ENCODE assay signal across 8 cellular contexts in genomic region chr17:19376799-19377198, GRCh38. TPM values are rescaled to one million over a fixed set of nuclear protein-coding genes. Genes with fewer than 3 reads are reported as not detected.
DNase-seq lines count a peak whose midpoint lies in the region; ATAC-seq and TF ChIP-seq lines count a peak whose summit lies in the region.

No MANE protein-coding gene starts in this region.

- H3K9me3 Mint-ChIP-seq in IgD-negative memory B cell = no peaks in the 10 kb centered on the region

- H3K4me3 ChIP-seq in BLaER1 treated with 17β-estradiol and CSF1 and Interleukin-3, amounts not matched to agents 10 nM and 100 nM = peak overlapping the region; percentile 68 to 93 (median 80)
- H3K4me3 ChIP-seq in ascending aorta (peak overlapping the region; percentile 81 to 98), liver (ENCODE audit: low read depth in 1 of 3, low read length in 3 of 3) (peak overlapping the region; percentile 82 to 92 (median 86))

- intact Hi-C loops in ascending aorta (cut with DNase I) = loop anchor here (1.0 kb wide), 2 partner anchors 14 to 71 kb away; partner anchors contain the start of gene B9D1

- peak overlapping the region in 10 of 11 experiments; percentile 81 to 90 (median 86); a peak in 18 of 22 replicates for H3K9ac ChIP-seq in BLaER1 treated with 17β-estradiol and CSF1 and Interleukin-3, amounts not matched to agents 10 nM and 100 nM
- H3K9ac ChIP-seq in liver (ENCODE audit: low read depth in 1 of 2, low read length in 2 of 2) = peak overlapping the region; percentile 71 to 89

- DNase-seq in ascending aorta (ENCODE audit: low spot score in 2 of 2) (no peak), AG08396 (ENCODE audit: low spot score) (no peak)
- no peak for DNase-seq in stimulated activated CD4-positive, alpha-beta T cell treated with anti-CD3 and anti-CD28 coated beads, Interleukin-1b, Interleukin-23, amount 100 ng/mL, for 48 hours

- TF ChIP-seq RAD21 in liver (IDR thresholded peaks at IDR 0.05) = no peak

- WGBS in liver = 47% methylated on average over 2 of the region's 2 CpGs

- peak overlapping the region; percentile 98 to 99 (median 99) for H3K4me3 Mint-ChIP-seq in IgD-negative memory B cell

- H3K9me3 ChIP-seq in BLaER1 treated with 17β-estradiol and CSF1 and Interleukin-3, amounts not matched to agents 10 nM and 100 nM (replicated peaks in 1 of 11) = no peaks in the 10 kb centered on the region
- no peaks in the 10 kb centered on the region for H3K9me3 ChIP-seq in ascending aorta
- no peaks in the 10 kb centered on the region for H3K9me3 ChIP-seq in liver (ENCODE audit: control insufficient read depth in 4 of 4, low read length in 3 of 4)

- H3K36me3 Mint-ChIP-seq in IgD-negative memory B cell = no peaks in the 10 kb centered on the region

- H3K27ac ChIP-seq in BLaER1 treated with 17β-estradiol and CSF1 and Interleukin-3, amounts not matched to agents 10 nM and 100 nM = peak overlapping the region in 7 of 11 experiments; percentile 82 to 94 (median 87); a peak in 9 of 22 replicates
- H3K27ac ChIP-seq in ascending aorta (peak overlapping the region; percentile 93 to 98), liver (ENCODE audit: low read depth in 1 of 2, low read length in 2 of 2) (peak overlapping the region; percentile 95 to 97)

- peaks cover 19 to 26% (median 24%) of the 10 kb centered on the region in 11 experiments for H3K36me3 ChIP-seq in BLaER1 treated with 17β-estradiol and CSF1 and Interleukin-3, amounts not matched to agents 10 nM and 100 nM
- H3K36me3 ChIP-seq in ascending aorta = peaks cover 17 to 18% of the 10 kb centered on the region in 2 donors
- peaks cover 4 to 8% (median 7%) of the 10 kb centered on the region in 4 donors for H3K36me3 ChIP-seq in liver (ENCODE audit: control insufficient read depth in 4 of 4, insufficient read depth in 3 of 4, low read depth in 1 of 4, low read length in 3 of 4)

- ATAC-seq in HG02798 (IDR thresholded peaks at IDR 0.05; ENCODE audit: poor library complexity, unreplicated experiment) (no peak), GM19035 (IDR thresholded peaks at IDR 0.05; ENCODE audit: unreplicated experiment) (no peak)

- peaks cover 11 to 25% (median 16%) of the 10 kb centered on the region in 3 donors for H3K4me1 Mint-ChIP-seq in IgD-negative memory B cell

- peak overlapping the region; percentile 94 to 99 (median 95) for H3K27ac Mint-ChIP-seq in IgD-negative memory B cell

- peaks cover 30 to 50% (median 36%) of the 10 kb centered on the region in 10 experiments for H3K4me1 ChIP-seq in BLaER1 treated with 17β-estradiol and CSF1 and Interleukin-3, amounts not matched to agents 10 nM and 100 nM
- H3K4me1 ChIP-seq in ascending aorta (peaks cover 3 to 9% of the 10 kb centered on the region in 2 donors), liver (ENCODE audit: control insufficient read depth in 4 of 4, insufficient read depth in 4 of 4, low read length in 3 of 4) (peaks cover 6 to 19% (median 14%) of the 10 kb centered on the region in 4 donors)

- TF ChIP-seq CTCF in ascending aorta (IDR thresholded peaks at IDR 0.05) (no peak), liver (IDR thresholded peaks at IDR 0.05; ENCODE audit: low read depth, low read length, missing input control) (no peak)

- no peaks in the 10 kb centered on the region for H3K27me3 Mint-ChIP-seq in IgD-negative memory B cell

- peaks cover 0 to 20% (median 0%) of the 10 kb centered on the region in 11 experiments; a peak in 5 of 22 replicates for H3K27me3 ChIP-seq in BLaER1 treated with 17β-estradiol and CSF1 and Interleukin-3, amounts not matched to agents 10 nM and 100 nM
- H3K27me3 ChIP-seq in ascending aorta = no peaks in the 10 kb centered on the region
- no peaks in the 10 kb centered on the region for H3K27me3 ChIP-seq in liver (ENCODE audit: control insufficient read depth in 4 of 4, insufficient read depth in 4 of 4, low read length in 3 of 4)

- H4K20me1 ChIP-seq in BLaER1 treated with 17β-estradiol and CSF1 and Interleukin-3, amounts not matched to agents 10 nM and 100 nM = peaks cover 5 to 46% (median 20%) of the 10 kb centered on the region in 11 experiments; a peak in 14 of 22 replicates

- peak overlapping the region; percentile 67 to 92 (median 86) for H3K4me2 ChIP-seq in BLaER1 treated with 17β-estradiol and CSF1 and Interleukin-3, amounts not matched to agents 10 nM and 100 nM

TF ChIP-seq in liver, 16 proteins besides CTCF, POLR2A, EP300 and RAD21:
- TF ChIP-seq NR2F2 (IDR thresholded peaks at IDR 0.05) = no peak
- TF ChIP-seq RXRA (IDR thresholded peaks at IDR 0.05) = no peak
- TF ChIP-seq SP1 (IDR thresholded peaks at IDR 0.05) = no peak
- no peak for TF ChIP-seq GABPA (IDR thresholded peaks at IDR 0.05 in 1 of 2, conservative IDR thresholded peaks at IDR 0.05 in 1 of 2)
- no peak for TF ChIP-seq FOXA1 (IDR thresholded peaks at IDR 0.05)
- TF ChIP-seq, protein P1, sequence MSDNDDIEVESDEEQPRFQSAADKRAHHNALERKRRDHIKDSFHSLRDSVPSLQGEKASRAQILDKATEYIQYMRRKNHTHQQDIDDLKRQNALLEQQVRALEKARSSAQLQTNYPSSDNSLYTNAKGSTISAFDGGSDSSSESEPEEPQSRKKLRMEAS (IDR thresholded peaks at IDR 0.05) = no peak
- TF ChIP-seq FOXA2 (IDR thresholded peaks at IDR 0.05) = no peak
- no peak for TF ChIP-seq YY1 (IDR thresholded peaks at IDR 0.05)
- TF ChIP-seq REST (IDR thresholded peaks at IDR 0.05) = no peak
- no peak for TF ChIP-seq JUND (IDR thresholded peaks at IDR 0.05)
- no peak for TF ChIP-seq TAF1 (conservative IDR thresholded peaks at IDR 0.05)
- TF ChIP-seq HNF4G (IDR thresholded peaks at IDR 0.05) = no peak

RNA-seq across cellular contexts. Expression of gene MAPK7, which starts 1.5 kb away (rescaled TPM):
- 10.8 TPM for polyA plus RNA-seq in IgD-negative memory B cell
- 146 TPM for total RNA-seq in ascending aorta
- total RNA-seq in liver = 1 to 10 TPM; 6.0 to 8.8 TPM
- 1 to 10 TPM; 3.4 to 4.4 TPM for polyA plus RNA-seq in liver

RNA-seq across cellular contexts. Expression of gene MFAP4, which starts 10.2 kb away (rescaled TPM):
- polyA plus RNA-seq in IgD-negative memory B cell (not detected), liver (10 to 100 TPM in 1 of 2 donors, 1 to 10 TPM in 1; 4.9 to 13.3 TPM)
- total RNA-seq in ascending aorta (280 TPM), liver (1 to 10 TPM; 2.1 to 6.5 TPM)

RNA-seq across cellular contexts. Expression of gene B9D1, which starts 14.3 kb away (rescaled TPM):
- 5.0 TPM for polyA plus RNA-seq in IgD-negative memory B cell
- 49.1 TPM for total RNA-seq in ascending aorta
- 10 to 100 TPM; 10.8 to 22.0 TPM for total RNA-seq in liver
- 10 to 100 TPM in 1 of 2 donors, 1 to 10 TPM in 1; 8.4 to 10.8 TPM for polyA plus RNA-seq in liver

RNA-seq across cellular contexts. Expression of gene RNF112, which starts 34.2 kb away (rescaled TPM):
- not detected for polyA plus RNA-seq in IgD-negative memory B cell
- 0.53 TPM for total RNA-seq in ascending aorta
- under 1 TPM; 0.23 to 0.42 TPM for total RNA-seq in liver
- under 1 TPM; 0.04 to 0.17 TPM for polyA plus RNA-seq in liver

Comparison
In these comparisons a context has a peak if more than half of its experiments do, and no peak if none do; other contexts are left out.
1. RNA of gene MAPK7, which starts 1.5 kb away (total RNA-seq): 146 TPM in ascending aorta (single experiment); 6.0 to 8.8 TPM in liver; every median in the first group is over 10 times any median in the second.
2. RNA of gene MFAP4, which starts 10.2 kb away (total RNA-seq): 280 TPM in ascending aorta (single experiment); 2.1 to 6.5 TPM in liver; every median in the first group is over 10 times any median in the second.
3. Peak in every context shown above with its lines, with median percentiles within 50 percentile points of each other: H3K27ac ChIP-seq and H3K4me3 ChIP-seq.